ENCODE assay signal across 9 cellular contexts in the genomic region with DNA sequence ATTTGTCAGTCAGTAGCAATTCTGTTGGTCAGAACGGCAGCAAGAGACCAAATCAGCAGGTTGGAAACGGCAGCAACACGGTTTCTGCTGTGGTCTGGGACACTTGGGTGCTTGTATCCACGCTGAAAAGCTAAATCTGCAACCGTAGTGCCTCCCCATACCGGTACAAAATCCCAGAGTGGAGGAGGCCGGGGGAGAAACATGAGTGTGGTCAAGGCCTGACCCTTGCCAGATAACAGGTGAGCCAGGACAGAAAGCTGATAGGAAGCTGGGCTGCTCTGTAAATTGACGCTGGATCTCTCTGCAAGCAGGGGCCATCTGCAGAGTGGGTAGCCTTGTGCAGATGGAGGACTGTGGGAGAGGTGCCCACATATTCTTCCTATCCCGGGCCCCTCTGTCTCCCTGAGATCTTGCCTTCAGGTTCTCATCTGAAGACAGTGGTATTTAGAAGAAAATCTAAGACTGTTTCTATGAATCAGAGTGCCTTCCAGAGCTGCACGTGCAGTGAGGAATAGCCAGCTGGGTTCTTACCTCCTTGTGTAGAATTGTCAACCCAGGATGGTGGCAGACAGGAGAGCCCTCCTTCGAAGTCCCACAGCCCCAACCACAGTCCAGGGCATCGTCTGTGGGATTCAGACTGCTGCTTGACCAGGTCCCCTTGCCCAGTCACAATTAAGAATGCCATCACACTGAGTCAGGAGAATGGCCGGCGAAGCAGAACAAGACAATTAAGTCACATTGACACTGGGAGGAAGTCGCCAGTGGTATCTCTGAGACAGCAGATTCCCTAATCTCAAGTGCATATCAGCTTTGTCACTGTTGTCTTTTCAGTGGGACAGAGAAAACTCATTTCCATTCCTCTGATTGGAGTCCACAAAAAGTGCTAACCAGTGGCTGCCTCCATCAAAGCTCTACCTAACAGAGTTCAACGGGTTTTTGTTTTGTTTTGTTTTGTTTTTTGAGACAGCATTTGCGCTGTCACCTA.
DNase-seq lines count a peak whose midpoint lies in the region; ATAC-seq and TF ChIP-seq lines count a peak whose summit lies in the region.
"Had no signal": no experiment of that assay in that cellular context is flagged by ENCODE, and none has a peak within 500 bp of the region (broad histone marks: within the 10 kb centered on the region; RNA-seq: fewer than 3 reads in every experiment).

No MANE protein-coding gene starts in this region.

- H3K4me1 ChIP-seq in prostate gland (replicated peaks) (no peaks in the 10 kb centered on the region), Caco-2 (no peaks in the 10 kb centered on the region)

- CTCF ChIA-PET in AG04450 (lab: Charles Lee): interaction anchor here (1.1 kb wide), 1 partner anchor 44 kb away, joined by 3 read pairs; no protein-coding TSS in a partner anchor
- CTCF ChIA-PET in Caco-2 (lab: Charles Lee): no interaction called here

- no peaks in the 10 kb centered on the region for H3K36me3 ChIP-seq in prostate gland
- no peaks in the 10 kb centered on the region for H3K36me3 ChIP-seq in Caco-2 (ENCODE audit: control insufficient read depth, insufficient read depth, low read length)
- H3K36me3 ChIP-seq: sigmoid colon had no signal

- WGBS in prostate gland: 84% methylated on average over 17 of the region's 17 CpGs

- peak; percentile 41 for ATAC-seq in GM21390 (IDR thresholded peaks at IDR 0.05; ENCODE audit: unreplicated experiment)
- ATAC-seq in HG03457 (IDR thresholded peaks at IDR 0.05; ENCODE audit: unreplicated experiment): no peak

- DNase-seq in AG04450 (ENCODE audit: low read depth, low spot score): no peak
- DNase-seq in RPMI8226: peak; percentile 74
- peak; percentile 92 for DNase-seq in kidney tubule cell (ENCODE audit: low spot score)
- DNase-seq in prostate gland (ENCODE audit: low spot score): no peak
- DNase-seq in hepatic stellate cell (ENCODE audit: low spot score): no peak
- DNase-seq in Caco-2: no peak
- DNase-seq: sigmoid colon had no signal

- no peaks in the 10 kb centered on the region for H3K4me1 Mint-ChIP-seq in Caco-2 (ENCODE audit: low read depth, unreplicated experiment)

- no peak for TF ChIP-seq POLR2A in prostate gland (IDR thresholded peaks at IDR 0.05)

- peaks cover 3% of the 10 kb centered on the region for H3K27me3 Mint-ChIP-seq in Caco-2 (ENCODE audit: insufficient read depth, unreplicated experiment)

- H3K27ac Mint-ChIP-seq in Caco-2 (ENCODE audit: unreplicated experiment): no peak overlapping the region

- no peak overlapping the region for H3K4me3 Mint-ChIP-seq in Caco-2 (ENCODE audit: unreplicated experiment)

- H3K9me3 Mint-ChIP-seq in Caco-2 (ENCODE audit: unreplicated experiment): no peaks in the 10 kb centered on the region

- H3K27me3 ChIP-seq in AG04450 (ENCODE audit: control insufficient read depth, insufficient read depth, low read length): no peaks in the 10 kb centered on the region
- H3K27me3 ChIP-seq in prostate gland (replicated peaks; ENCODE audit: insufficient read depth): no peaks in the 10 kb centered on the region
- H3K27me3 ChIP-seq in Caco-2 (replicated peaks; ENCODE audit: control insufficient read depth, insufficient read depth, low read length): no peaks in the 10 kb centered on the region
- H3K27me3 ChIP-seq: sigmoid colon had no signal

- intact Hi-C loops in prostate gland (cut with DNase I): no loop called here
- intact Hi-C loops in Caco-2 (cut with micrococcal nuclease; ENCODE audit: unreplicated experiment): no loop called here

- H3K27ac ChIP-seq in AG04450 (ENCODE audit: low read depth, low read length): peak overlapping the region; percentile 4
- H3K27ac ChIP-seq in prostate gland: no peak overlapping the region

- POLR2A ChIA-PET in AG04450 (lab: Yijun Ruan, JAX) (no interaction called here), Caco-2 (lab: Charles Lee) (no interaction called here)

- BruUV-seq in Caco-2 (replicated peaks; lab: Mats Ljungman, UMichigan): no TSS peak

- no peak overlapping the region for H3K4me3 ChIP-seq in AG04450 (ENCODE audit: low read depth, low read length)
- no peak overlapping the region for H3K4me3 ChIP-seq in prostate gland
- H3K4me3 ChIP-seq in Caco-2 (ENCODE audit: low read depth, low read length): no peak overlapping the region

- H3K9me3 ChIP-seq in AG04450 (ENCODE audit: control insufficient read depth, insufficient read depth, low read length) (no peaks in the 10 kb centered on the region; the same call in 1 of the 2 replicates), prostate gland (no peaks in the 10 kb centered on the region), Caco-2 (no peaks in the 10 kb centered on the region)
- H3K9me3 ChIP-seq: sigmoid colon had no signal

- H3K36me3 Mint-ChIP-seq in Caco-2 (ENCODE audit: insufficient read depth, unreplicated experiment): no peaks in the 10 kb centered on the region

- TF ChIP-seq CTCF in AG04450 (IDR thresholded peaks at IDR 0.05; ENCODE audit: low read depth, low read length): no peak
- TF ChIP-seq CTCF in prostate gland (IDR thresholded peaks at IDR 0.05): no peak
- no peak for TF ChIP-seq CTCF in Caco-2 (IDR thresholded peaks at IDR 0.05; ENCODE audit: insufficient read depth in 1 of 2, low read depth in 1 of 2, low read length in 1 of 2, severe bottlenecking in 1 of 2, unreplicated experiment in 1 of 2)

Comparison
In these comparisons a context has a peak if more than half of its experiments do, and no peak if none do; other contexts are left out.
1. DNase-seq: peak in RPMI8226 (single experiment) and kidney tubule cell (single experiment); none in AG04450 (single experiment), prostate gland (single experiment), hepatic stellate cell (single experiment) and Caco-2 (0 of 2).